ENCODE assay signal across 9 cellular contexts in genomic region chr7:17302575-17303142, GRCh38. TPM values are rescaled to one million over a fixed set of nuclear protein-coding genes. Genes with fewer than 3 reads are reported as not detected.
DNase-seq lines count a peak whose midpoint lies in the region; ATAC-seq and TF ChIP-seq lines count a peak whose summit lies in the region.
"Had no signal": no experiment of that assay in that cellular context is flagged by ENCODE, and none has a peak within 500 bp of the region (broad histone marks: within the 10 kb centered on the region; RNA-seq: fewer than 3 reads in every experiment).

No MANE protein-coding gene starts in this region.

- H3K27ac Mint-ChIP-seq in CD8-positive, alpha-beta memory T cell: peak overlapping the region in 4 of 8 donors; percentile 28 to 52 (median 34)
- no peak overlapping the region for H3K27ac Mint-ChIP-seq in Caco-2 (ENCODE audit: unreplicated experiment)

- TF ChIP-seq CTCF in VCaP (conservative IDR thresholded peaks at IDR 0.05) (peak; percentile 56), left lung (IDR thresholded peaks at IDR 0.05) (peak in 1 of 2 donors; percentile 19), Caco-2 (IDR thresholded peaks at IDR 0.05; ENCODE audit: insufficient read depth in 1 of 2, low read depth in 1 of 2, low read length in 1 of 2, severe bottlenecking in 1 of 2, unreplicated experiment in 1 of 2) (no peak)

- peak overlapping the region; percentile 8 to 64 (median 54) for H3K4me3 Mint-ChIP-seq in CD8-positive, alpha-beta memory T cell
- H3K4me3 Mint-ChIP-seq in Caco-2 (ENCODE audit: unreplicated experiment): no peak overlapping the region

- H3K36me3 Mint-ChIP-seq in CD8-positive, alpha-beta memory T cell: peaks cover 0 to 8% (median 0%) of the 10 kb centered on the region in 3 donors
- peaks cover 11% of the 10 kb centered on the region for H3K36me3 Mint-ChIP-seq in Caco-2 (ENCODE audit: insufficient read depth, unreplicated experiment)

- no peaks in the 10 kb centered on the region for H3K27me3 Mint-ChIP-seq in CD8-positive, alpha-beta memory T cell
- no peaks in the 10 kb centered on the region for H3K27me3 Mint-ChIP-seq in Caco-2 (ENCODE audit: insufficient read depth, unreplicated experiment)

- POLR2A ChIA-PET in CD8-positive, alpha-beta memory T cell (lab: Charles Lee): interaction anchor here (1.2 kb wide), 1 partner anchor 70 kb away, joined by 4 read pairs; no protein-coding TSS in a partner anchor
- POLR2A ChIA-PET in Caco-2 (lab: Charles Lee): no interaction called here

- H3K36me3 ChIP-seq in CD8-positive, alpha-beta memory T cell (ENCODE audit: insufficient read depth, low read length): no peaks in the 10 kb centered on the region
- H3K36me3 ChIP-seq in left lung: no peaks in the 10 kb centered on the region
- H3K36me3 ChIP-seq in Caco-2 (ENCODE audit: control insufficient read depth, insufficient read depth, low read length): no peaks in the 10 kb centered on the region

- no peaks in the 10 kb centered on the region for H3K27me3 ChIP-seq in CD8-positive, alpha-beta memory T cell (ENCODE audit: insufficient read depth, low read length, poor library complexity, severe bottlenecking)
- H3K27me3 ChIP-seq in left lung (no peaks in the 10 kb centered on the region), Caco-2 (replicated peaks; ENCODE audit: control insufficient read depth, insufficient read depth, low read length) (no peaks in the 10 kb centered on the region)

- peaks cover 44% of the 10 kb centered on the region for H3K4me1 ChIP-seq in CD8-positive, alpha-beta memory T cell (ENCODE audit: insufficient read depth, low read length)
- peaks cover 39 to 64% of the 10 kb centered on the region in 2 donors for H3K4me1 ChIP-seq in left lung
- H3K4me1 ChIP-seq in Caco-2: peaks cover 17% of the 10 kb centered on the region

- no peak overlapping the region for H3K27ac ChIP-seq in CD8-positive, alpha-beta memory T cell (ENCODE audit: low read depth, low read length)
- no peak overlapping the region for H3K27ac ChIP-seq in VCaP
- peak overlapping the region; percentile 97 to 98 for H3K27ac ChIP-seq in left lung
- H3K27ac ChIP-seq: KMS-11 had no signal

- peaks cover 0 to 1% (median 0%) of the 10 kb centered on the region in 5 donors for H3K9me3 Mint-ChIP-seq in CD8-positive, alpha-beta memory T cell
- peaks cover 5% of the 10 kb centered on the region for H3K9me3 Mint-ChIP-seq in Caco-2 (ENCODE audit: unreplicated experiment)

- H3K4me1 Mint-ChIP-seq in CD8-positive, alpha-beta memory T cell: peaks cover 30 to 61% (median 38%) of the 10 kb centered on the region in 3 donors
- H3K4me1 Mint-ChIP-seq in Caco-2 (ENCODE audit: low read depth, unreplicated experiment): peaks cover 19% of the 10 kb centered on the region

- ATAC-seq in GM19035 (IDR thresholded peaks at IDR 0.05; ENCODE audit: unreplicated experiment): peak; percentile 37
- peak; percentile 36 for ATAC-seq in HG03175 (IDR thresholded peaks at IDR 0.05; ENCODE audit: unreplicated experiment)
- ATAC-seq in left lung: no peak

- intact Hi-C loops in left lung (cut with DNase I): loop anchor here in 1 of 2 donors (10.0 kb wide), 1 partner anchor 318 kb away; no protein-coding TSS in a partner anchor
- intact Hi-C loops in Caco-2 (cut with micrococcal nuclease; ENCODE audit: unreplicated experiment): loop anchor here (2.0 to 5.0 kb wide), 3 partner anchors 205 to 410 kb away; no protein-coding TSS in a partner anchor

- no TSS peak for BruUV-seq in Caco-2 (replicated peaks; lab: Mats Ljungman, UMichigan)

- CTCF ChIA-PET in CD8-positive, alpha-beta memory T cell (lab: Charles Lee): interaction anchor here (0.7 to 1.8 kb wide), 6 partner anchors 9 to 240 kb away, joined by 3 to 5 read pairs (median 3); no protein-coding TSS in a partner anchor
- CTCF ChIA-PET in Caco-2 (lab: Charles Lee): interaction anchor here (0.6 to 1.6 kb wide), 2 partner anchors 316 to 320 kb away, joined by 4 to 10 read pairs; no protein-coding TSS in a partner anchor

- H3K9me3 ChIP-seq in CD8-positive, alpha-beta memory T cell (ENCODE audit: low read length): no peaks in the 10 kb centered on the region
- H3K9me3 ChIP-seq in left lung (no peaks in the 10 kb centered on the region), Caco-2 (no peaks in the 10 kb centered on the region)

- DNase-seq in CD8-positive, alpha-beta memory T cell: peak in 1 of 5 donors; percentile 12
- DNase-seq in left lung: no peak
- DNase-seq in Caco-2: no peak
- no peak for DNase-seq in SW480 (ENCODE audit: low spot score)
- no peak for DNase-seq in LoVo (ENCODE audit: low spot score)

- H3K4me3 ChIP-seq in CD8-positive, alpha-beta memory T cell (ENCODE audit: low read length): no peak overlapping the region
- H3K4me3 ChIP-seq in left lung: peak overlapping the region; percentile 80 to 86
- no peak overlapping the region for H3K4me3 ChIP-seq in Caco-2 (ENCODE audit: low read depth, low read length)

RNA-seq across cellular contexts. Expression of gene AHR, which starts 4.2 kb away (rescaled TPM):
- 10 to 100 TPM; 48.9 to 54.6 TPM for total RNA-seq in CD8-positive, alpha-beta memory T cell
- 7.3 TPM for polyA plus RNA-seq in CD8-positive, alpha-beta memory T cell
- total RNA-seq in left lung (100 to 1,000 TPM; 163 to 200 TPM), Caco-2 (2022) (39.0 and 39.4 TPM in 2 replicates)

Comparison
In these comparisons a context has a peak if more than half of its experiments do, and no peak if none do; other contexts are left out.
1. H3K27ac ChIP-seq: peak in left lung (2 of 2); none in CD8-positive, alpha-beta memory T cell (single experiment) and VCaP (single experiment).
2. H3K4me3 ChIP-seq: peak in left lung (2 of 2); none in CD8-positive, alpha-beta memory T cell (single experiment) and Caco-2 (single experiment).